In the genomic region with DNA sequence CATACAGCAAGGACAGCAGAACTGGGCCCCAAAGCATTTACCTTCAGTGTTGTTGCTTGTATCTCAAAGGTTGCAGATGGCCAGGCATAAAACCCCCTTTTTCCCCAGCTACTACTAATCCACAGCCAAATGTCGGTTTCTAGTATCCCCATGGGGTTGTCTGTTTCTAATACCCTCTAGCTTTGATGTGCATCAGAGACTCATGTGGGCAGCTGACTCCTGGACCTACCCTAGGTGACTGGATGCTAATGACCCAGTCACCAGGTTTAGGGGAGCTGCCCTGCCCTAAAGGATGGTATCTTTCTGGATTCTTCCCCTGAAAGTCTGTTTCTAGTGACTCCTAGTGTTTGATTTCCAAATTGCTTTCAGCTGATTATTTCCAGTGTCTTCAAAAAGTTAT, we compare ENCODE assay signal across 16 cellular contexts. TPM values are rescaled to one million over a fixed set of nuclear protein-coding genes. Genes with fewer than 3 reads are reported as not detected.
A peak's percentile ranks its signal among the peaks of the same experiment; 100 is the strongest.
DNase-seq lines count a peak whose midpoint lies in the region; ATAC-seq and TF ChIP-seq lines count a peak whose summit lies in the region.
"Had no signal": no experiment of that assay in that cellular context is flagged by ENCODE, and none has a peak within 500 bp of the region (broad histone marks: within the 10 kb centered on the region; RNA-seq: fewer than 3 reads in every experiment).

No MANE protein-coding gene starts in this region.

- no peaks in the 10 kb centered on the region for H3K23me2 ChIP-seq in H9 (ENCODE audit: insufficient read length, low read depth, low read length, poor library complexity, severe bottlenecking)

- no peak overlapping the region for H2AFZ ChIP-seq in H9 (ENCODE audit: low read length)

- WGBS in H9 (ENCODE audit: extremely low coverage, insufficient read length, low lambda C conversion rate), result no CpG with 5 or more reads among the region's 1 CpG
- 80 to 94% methylated on average over 1 of the region's 1 CpG for WGBS in endodermal cell (ENCODE audit: insufficient coverage in 1 of 2, insufficient read length in 1 of 2), 2 experiments

- H3K27ac Mint-ChIP-seq in H9 (no peak overlapping the region), T-helper 17 cell (peak overlapping the region; percentile 41), endodermal cell (no peak overlapping the region)
- H3K27ac Mint-ChIP-seq: CD4-positive, CD25-positive, alpha-beta regulatory T cell had no signal

- no peaks in the 10 kb centered on the region for H3K79me2 ChIP-seq in H9 (ENCODE audit: insufficient read depth, low read length)

- no peaks in the 10 kb centered on the region for H3K79me1 ChIP-seq in H9 (ENCODE audit: insufficient read depth, low read depth, low read length, poor library complexity, severe bottlenecking)

- H3K4me3 Mint-ChIP-seq in H9, result no peak overlapping the region
- no peak overlapping the region for H3K4me3 Mint-ChIP-seq in T-helper 17 cell
- H3K4me3 Mint-ChIP-seq in endodermal cell, result no peak overlapping the region
- H3K4me3 Mint-ChIP-seq: CD4-positive, CD25-positive, alpha-beta regulatory T cell had no signal

- H3K4me1 ChIP-seq in H9 (ENCODE audit: insufficient read depth, low read length), result no peaks in the 10 kb centered on the region
- no peaks in the 10 kb centered on the region for H3K4me1 ChIP-seq in endodermal cell (ENCODE audit: control insufficient read depth, insufficient read depth, low read length)

- H4K20me1 ChIP-seq in H9 (ENCODE audit: control insufficient read depth, insufficient read depth, insufficient read length), result no peaks in the 10 kb centered on the region
- H4K20me1 ChIP-seq: BLaER1 had no signal

- DNase-seq in H9 (no peak), T-helper 17 cell (no peak), endodermal cell (no peak), DMS153 (lab: John Stamatoyannopoulos, UW) (no peak), NCI-H748 treated with DMSO at 0.1 percent for 48 hours (lab: John Stamatoyannopoulos, UW) (no peak), cerebellum (ENCODE audit: low spot score) (no peak)
- no peak for DNase-seq in activated naive CD4-positive, alpha-beta T cell (lab: John Stamatoyannopoulos, UW)
- DNase-seq: CD4-positive, CD25-positive, alpha-beta regulatory T cell; HCEC 1CT; IMR-90; KG1 had no signal

- no peak overlapping the region for H3K23ac ChIP-seq in H9 (ENCODE audit: insufficient read length, low read depth, low read length)

- no peaks in the 10 kb centered on the region for H3K9me3 Mint-ChIP-seq in H9
- H3K9me3 Mint-ChIP-seq in endodermal cell, result no peaks in the 10 kb centered on the region
- H3K9me3 Mint-ChIP-seq: CD4-positive, CD25-positive, alpha-beta regulatory T cell had no signal

- H3K56ac ChIP-seq in H9 (ENCODE audit: insufficient read length, low read depth, low read length), result no peak overlapping the region

- H2BK5ac ChIP-seq in H9 (ENCODE audit: insufficient read length, low read length), result no peak overlapping the region

- H2BK15ac ChIP-seq in H9 (ENCODE audit: low read depth, low read length), result no peak overlapping the region

- H4K5ac ChIP-seq in H9 (ENCODE audit: insufficient read length, low read depth, low read length), result no peak overlapping the region

- H3T11ph ChIP-seq in H9 (ENCODE audit: low read length), result no peak overlapping the region

- H3K4me1 Mint-ChIP-seq in H9, result peaks cover 8 to 15% of the 10 kb centered on the region in 2 experiments
- no peaks in the 10 kb centered on the region for H3K4me1 Mint-ChIP-seq in T-helper 17 cell
- H3K4me1 Mint-ChIP-seq in endodermal cell, result no peaks in the 10 kb centered on the region

- no peak overlapping the region for H4K91ac ChIP-seq in H9 (ENCODE audit: insufficient read length, low read depth, low read length)

- no peak overlapping the region for H2AK5ac ChIP-seq in H9 (ENCODE audit: insufficient read length, low read length)

- H3K27ac ChIP-seq in H9 (ENCODE audit: insufficient read length, low read depth, low read length), result no peak overlapping the region
- no peak overlapping the region for H3K27ac ChIP-seq in endodermal cell (ENCODE audit: low read depth, low read length)
- H3K27ac ChIP-seq: A549, BLaER1 had no signal

- H2BK12ac ChIP-seq in H9 (ENCODE audit: insufficient read length, low read depth, low read length), result no peak overlapping the region

- no peak overlapping the region for H3K4ac ChIP-seq in H9 (ENCODE audit: low read depth, low read length)

- no peaks in the 10 kb centered on the region for H3K27me3 Mint-ChIP-seq in H9 (ENCODE audit: low read depth)
- H3K27me3 Mint-ChIP-seq in T-helper 17 cell, result no peaks in the 10 kb centered on the region
- no peaks in the 10 kb centered on the region for H3K27me3 Mint-ChIP-seq in endodermal cell (ENCODE audit: insufficient read depth)
- H3K27me3 Mint-ChIP-seq: CD4-positive, CD25-positive, alpha-beta regulatory T cell had no signal

- peak; percentile 26; the same call in 1 of the 3 replicates for TF ChIP-seq CTCF in H9 (conservative IDR thresholded peaks at IDR 0.05)
- peak; percentile 18 for TF ChIP-seq CTCF in endodermal cell (conservative IDR thresholded peaks at IDR 0.05)

- no peak overlapping the region for H2BK120ac ChIP-seq in H9 (ENCODE audit: low read depth, low read length, poor library complexity, severe bottlenecking)

- H3K36me3 Mint-ChIP-seq in H9 (ENCODE audit: insufficient read depth in 1 of 3, low read depth in 3 of 3) (peaks cover 0 to 36% (median 11%) of the 10 kb centered on the region in 3 experiments; a peak in 5 of 7 replicates), T-helper 17 cell (ENCODE audit: low read depth) (peaks cover 7% of the 10 kb centered on the region), endodermal cell (ENCODE audit: low read depth) (peaks cover 2% of the 10 kb centered on the region)

- no peak overlapping the region for H2BK20ac ChIP-seq in H9 (ENCODE audit: low read depth, low read length, poor library complexity, severe bottlenecking)

- no peak overlapping the region for H3K4me3 ChIP-seq in endodermal cell (ENCODE audit: low read length)
- H3K4me3 ChIP-seq: A549, BLaER1 had no signal

- no peak overlapping the region for H4K8ac ChIP-seq in H9 (replicated peaks; ENCODE audit: insufficient read length, low read depth, low read length)

- no peaks in the 10 kb centered on the region for H3K36me3 ChIP-seq in endodermal cell (ENCODE audit: control insufficient read depth, insufficient read depth, low read length)
- H3K36me3 ChIP-seq: BLaER1 had no signal

- no peak overlapping the region for H3K18ac ChIP-seq in H9 (ENCODE audit: insufficient read length, low read depth, low read length)

- H3K14ac ChIP-seq in H9 (ENCODE audit: insufficient read depth, low read length), result no peak overlapping the region

- H3K9me3 ChIP-seq in H9 (ENCODE audit: control insufficient read depth, low read depth, low read length), result no peaks in the 10 kb centered on the region
- H3K9me3 ChIP-seq in T-helper 17 cell (ENCODE audit: control insufficient read depth, low read length, poor library complexity, severe bottlenecking), result no peaks in the 10 kb centered on the region
- no peaks in the 10 kb centered on the region for H3K9me3 ChIP-seq in endodermal cell (ENCODE audit: control insufficient read depth, low read length)
- H3K9me3 ChIP-seq: A549, BLaER1 had no signal

- H3K27me3 ChIP-seq in H9 (ENCODE audit: insufficient read depth, low read length), result no peaks in the 10 kb centered on the region
- no peaks in the 10 kb centered on the region for H3K27me3 ChIP-seq in endodermal cell (ENCODE audit: control insufficient read depth, insufficient read depth, low read length, poor library complexity, severe bottlenecking)
- H3K27me3 ChIP-seq: BLaER1 had no signal

- no peak for ATAC-seq in T-helper 17 cell
- ATAC-seq: A549 had no signal

- no peak overlapping the region for H3K4me2 ChIP-seq in H9 (ENCODE audit: insufficient read depth, insufficient read length, low read length)
- H3K4me2 ChIP-seq: A549, BLaER1 had no signal

- H3K9ac ChIP-seq in H9 (ENCODE audit: extremely low read depth, insufficient read length, low read length), result no peak overlapping the region
- H3K9ac ChIP-seq in endodermal cell (ENCODE audit: extremely low read depth, low read length, poor library complexity, severe bottlenecking), result no peak overlapping the region
- H3K9ac ChIP-seq: BLaER1 had no signal

RNA-seq across cellular contexts. Expression of gene TJP3, which starts 23.9 kb away (rescaled TPM):
- total RNA-seq in H9 (2021), result 27.3 and 27.9 TPM in 2 replicates
- total RNA-seq in T-helper 17 cell, result 10 to 100 TPM; 13.4 to 14.2 TPM
- 10 to 100 TPM; 15.7 to 25.9 TPM for total RNA-seq in endodermal cell
- 6.2 TPM for polyA plus RNA-seq in endodermal cell (2013, experiment 1 of 2)
- 3.4 TPM for polyA plus RNA-seq in endodermal cell (2013, experiment 2 of 2)
- total RNA-seq in cerebellum, result not detected
- total RNA-seq: IMR-90 had no signal
- polyA plus RNA-seq: AG04450, IMR-90 had no signal

RNA-seq across cellular contexts. Expression of gene APBA3, which starts 29.4 kb away (rescaled TPM):
- total RNA-seq in H9 (2021) (21.3 and 21.8 TPM in 2 replicates), T-helper 17 cell (10 to 100 TPM; 71.9 to 75.1 TPM), endodermal cell (10 to 100 TPM; 27.5 to 42.2 TPM), cerebellum (17.2 TPM)
- 23.5 TPM for polyA plus RNA-seq in endodermal cell (2013, experiment 1 of 2)
- polyA plus RNA-seq in endodermal cell (2013, experiment 2 of 2), result 22.8 TPM

RNA-seq across cellular contexts. Expression of gene MRPL54, which starts 30.4 kb away (rescaled TPM):
- 60.0 and 65.5 TPM in 2 replicates for total RNA-seq in H9 (2021)
- 10 to 100 TPM; 63.9 to 86.2 TPM for total RNA-seq in T-helper 17 cell
- total RNA-seq in endodermal cell, result 10 to 100 TPM; 38.1 to 38.9 TPM
- 41.9 TPM for polyA plus RNA-seq in endodermal cell (2013, experiment 1 of 2)
- polyA plus RNA-seq in endodermal cell (2013, experiment 2 of 2), result 32.2 TPM
- total RNA-seq in cerebellum, result 10.4 TPM

RNA-seq across cellular contexts. Expression of gene PIP5K1C, which starts 31.8 kb away (rescaled TPM):
- 41.7 and 42.2 TPM in 2 replicates for total RNA-seq in H9 (2021)
- total RNA-seq in T-helper 17 cell, result 10 to 100 TPM; 21.7 to 23.7 TPM
- total RNA-seq in endodermal cell, result 10 to 100 TPM; 43.5 to 51.5 TPM
- polyA plus RNA-seq in endodermal cell (2013, experiment 1 of 2), result 25.0 TPM
- polyA plus RNA-seq in endodermal cell (2013, experiment 2 of 2), result 23.0 TPM
- total RNA-seq in cerebellum, result 25.2 TPM

RNA-seq across cellular contexts. Expression of gene RAX2, which starts 39.9 kb away (rescaled TPM):
- total RNA-seq in H9 (2021) (not detected in 2 replicates), T-helper 17 cell (not detected), endodermal cell (not detected), cerebellum (not detected)
- polyA plus RNA-seq in endodermal cell (2013, experiment 1 of 2), result not detected
- polyA plus RNA-seq in endodermal cell (2013, experiment 2 of 2), result not detected
- total RNA-seq: CD4-positive, CD25-positive, alpha-beta regulatory T cell; G401; H1; IMR-90 had no signal
- polyA plus RNA-seq: A549, AG04450, IMR-90 had no signal

Comparison
In these comparisons a context has a peak if more than half of its experiments do, and no peak if none do; other contexts are left out.
1. RNA of gene TJP3, which starts 23.9 kb away (total RNA-seq): 27.3 to 27.9 TPM in H9, 15.7 to 25.9 TPM in endodermal cell and 13.4 to 14.2 TPM in T-helper 17 cell; not detected in cerebellum (single experiment); every median in the first group is over 10 times any median in the second.